ENCODE assay signal across 8 cellular contexts in the genomic region with DNA sequence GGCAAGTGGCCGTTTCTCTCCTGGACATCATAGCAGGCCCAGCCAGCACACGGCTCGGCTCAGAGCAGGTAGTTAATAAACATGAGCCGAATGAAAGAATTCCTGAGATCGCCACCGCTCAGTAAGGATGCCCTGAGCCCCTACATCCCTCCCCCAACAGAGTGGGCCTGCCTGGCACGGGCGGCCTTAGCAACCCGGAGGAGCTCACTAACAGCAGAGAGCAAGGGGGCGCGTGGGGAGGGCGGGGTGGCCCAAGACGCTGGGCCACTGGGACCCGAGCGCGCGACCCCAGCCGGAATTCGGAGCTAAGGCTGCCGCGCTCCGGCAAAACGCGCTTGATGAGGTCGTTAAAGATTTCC. TPM values are rescaled to one million over a fixed set of nuclear protein-coding genes. Genes with fewer than 3 reads are reported as not detected.
DNase-seq lines count a peak whose midpoint lies in the region; ATAC-seq and TF ChIP-seq lines count a peak whose summit lies in the region.

No MANE protein-coding gene starts in this region.

- no peak overlapping the region for H3K27ac ChIP-seq in gastrocnemius medialis

- peaks cover 5 to 20% (median 7%) of the 10 kb centered on the region in 3 donors for H3K4me1 Mint-ChIP-seq in T-cell

- intact Hi-C loops in Right ventricle myocardium superior (cut with DNase I) (no loop called here), gastrocnemius medialis (cut with DNase I; ENCODE audit: low total_unique reads) (no loop called here)

- H3K4me3 ChIP-seq in GM12865 (ENCODE audit: low read depth, low read length): peak overlapping the region; percentile 48
- peak overlapping the region; percentile 47 to 59 (median 51) for H3K4me3 ChIP-seq in gastrocnemius medialis

- POLR2A ChIA-PET in T-cell (lab: Charles Lee): interaction anchor here in 1 of 2 donors (0.6 kb wide), 1 partner anchor 301 kb away, joined by 3 read pairs; no protein-coding TSS in a partner anchor

- no peaks in the 10 kb centered on the region for H3K9me3 ChIP-seq in gastrocnemius medialis

- peak in 1 of 4 experiments; percentile 22 for ATAC-seq in T-cell (replicated peaks in 1 of 4)
- ATAC-seq in Right ventricle myocardium superior (ENCODE audit: poor library complexity): peak; percentile 35
- ATAC-seq in gastrocnemius medialis: no peak
- ATAC-seq in GM18909 (IDR thresholded peaks at IDR 0.05; ENCODE audit: poor library complexity, unreplicated experiment): no peak
- ATAC-seq in GM21825 (IDR thresholded peaks at IDR 0.05; ENCODE audit: unreplicated experiment): no peak
- ATAC-seq in HG03159 (IDR thresholded peaks at IDR 0.05; ENCODE audit: unreplicated experiment): no peak

- H3K36me3 ChIP-seq in gastrocnemius medialis: no peaks in the 10 kb centered on the region

- in situ Hi-C loops in gastrocnemius medialis (cut with MboI; ENCODE audit: low sequenced_read_pairs in 4 of 4): no loop called here

- peaks cover 14 to 27% (median 18%) of the 10 kb centered on the region in 3 donors for H3K27me3 ChIP-seq in gastrocnemius medialis

- peaks cover 59 to 65% of the 10 kb centered on the region in 2 donors for H3K27me3 Mint-ChIP-seq in T-cell

- no peaks in the 10 kb centered on the region for H3K36me3 Mint-ChIP-seq in T-cell

- H3K4me1 ChIP-seq in gastrocnemius medialis: peaks cover 0 to 9% of the 10 kb centered on the region in 2 donors

- H3K4me3 Mint-ChIP-seq in T-cell: peak overlapping the region; percentile 2 to 63 (median 39)

- TF ChIP-seq CTCF in GM12865 (IDR thresholded peaks at IDR 0.05; ENCODE audit: insufficient read depth, low read depth, low read length, missing control alignments) (no peak), gastrocnemius medialis (IDR thresholded peaks at IDR 0.05 in 4 of 5, conservative IDR thresholded peaks at IDR 0.05 in 1 of 5) (no peak)

- no peaks in the 10 kb centered on the region for H3K9me3 Mint-ChIP-seq in T-cell

- TF ChIP-seq POLR2A in gastrocnemius medialis (IDR thresholded peaks at IDR 0.05): no peak

- no peak overlapping the region for H3K27ac Mint-ChIP-seq in T-cell

- DNase-seq in GM12865 (ENCODE audit: low read depth): no peak
- no peak for DNase-seq in T-cell
- DNase-seq in Right ventricle myocardium superior: no peak
- DNase-seq in gastrocnemius medialis: no peak
- DNase-seq in stimulated activated CD8-positive, alpha-beta memory T cell treated with anti-CD3 and anti-CD28 coated beads, Interleukin-4, amount 100 ng/mL, for 48 hours: no peak

- CTCF ChIA-PET in T-cell (lab: Charles Lee): interaction anchor here in 1 of 2 donors (0.6 kb wide), 1 partner anchor 376 kb away, joined by 12 read pairs; no protein-coding TSS in a partner anchor

RNA-seq across cellular contexts. Expression of a gene that starts 0.4 kb away (rescaled TPM):
- not detected for total RNA-seq in T-cell
- total RNA-seq in Right ventricle myocardium superior: 0.46 TPM
- total RNA-seq in gastrocnemius medialis: not detected
